ENCODE assay signal across 27 cellular contexts in genomic region chr14:92573761-92574498, GRCh38.
DNase-seq lines count a peak whose midpoint lies in the region; ATAC-seq and TF ChIP-seq lines count a peak whose summit lies in the region.
"Had no signal": no experiment of that assay in that cellular context is flagged by ENCODE, and none has a peak within 500 bp of the region (broad histone marks: within the 10 kb centered on the region; RNA-seq: fewer than 3 reads in every experiment).

No MANE protein-coding gene starts in this region.

- H3K9me3 ChIP-seq in CD8-positive, alpha-beta memory T cell (ENCODE audit: low read length) = no peaks in the 10 kb centered on the region
- H3K9me3 ChIP-seq in mucosa of descending colon = no peaks in the 10 kb centered on the region
- H3K9me3 ChIP-seq: gastrocnemius medialis, Peyer's patch, tibial artery had no signal

- H3K4me3 Mint-ChIP-seq in CD8-positive, alpha-beta memory T cell = no peak overlapping the region
- H3K4me3 Mint-ChIP-seq: central memory CD8-positive, alpha-beta T cell; memory B cell; nephron progenitor cell; stimulated activated naive B cell treated with anti-CD40 and anti-IgM and Interleukin-4, amounts not matched to agents 10 μg/mL and 1 μg/mL and 100 μg/mL, for 72 hours had no signal

- DNase-seq in CD8-positive, alpha-beta memory T cell = no peak
- DNase-seq in NCI-H146 treated with DMSO at 0.1 percent for 48 hours (lab: John Stamatoyannopoulos, UW; ENCODE audit: unreplicated experiment) = peak; percentile 84
- peak; percentile 86 for DNase-seq in NCI-H774 (lab: John Stamatoyannopoulos, UW)
- DNase-seq in mucosa of descending colon = peak in 1 of 3 donors; percentile 47
- DNase-seq in AG08396 (ENCODE audit: low spot score) = no peak
- no peak for DNase-seq in activated naive CD4-positive, alpha-beta T cell treated with anti-CD3 and anti-CD28 coated beads, Interleukin-2, amount 50 U/mL, for 16 hours
- DNase-seq in activated CD8-positive, alpha-beta memory T cell treated with anti-CD3 and anti-CD28 coated beads, Interleukin-2, amount 50 U/mL, for 4 hours = no peak
- DNase-seq: activated CD4-positive, alpha-beta T cell treated with anti-CD3 and anti-CD28 coated beads, Interleukin-2, amount 50 U/mL, for 48 hours; activated naive CD4-positive, alpha-beta T cell treated with Interleukin-2 at 50 U/mL for 16 hours; activated T-cell treated with anti-CD3 and anti-CD28 coated beads, Interleukin-2, amount 50 U/mL, for 1 hour; CD4-positive, alpha-beta memory T cell; gastrocnemius medialis; HCEC 1CT; hypothalamus; Kasumi-1; kidney glomerular epithelial cell; NCI-H2107; nephron progenitor cell; Peyer's patch; posterior cingulate gyrus; stimulated activated naive B cell treated with anti-CD40 and anti-IgM and Interleukin-4, amounts not matched to agents 10 μg/mL and 1 μg/mL and 100 μg/mL, for 72 hours; T-helper 2 cell had no signal

- peak overlapping the region in 5 of 8 donors; percentile 9 to 63 (median 31) for H3K27ac Mint-ChIP-seq in CD8-positive, alpha-beta memory T cell
- H3K27ac Mint-ChIP-seq: memory B cell; nephron progenitor cell; stimulated activated naive B cell treated with anti-CD40 and anti-IgM and Interleukin-4, amounts not matched to agents 10 μg/mL and 1 μg/mL and 100 μg/mL, for 72 hours had no signal

- no peaks in the 10 kb centered on the region for H3K9me3 Mint-ChIP-seq in CD8-positive, alpha-beta memory T cell
- H3K9me3 Mint-ChIP-seq: CD4-positive, alpha-beta memory T cell; central memory CD8-positive, alpha-beta T cell; memory B cell; nephron progenitor cell; stimulated activated naive B cell treated with anti-CD40 and anti-IgM and Interleukin-4, amounts not matched to agents 10 μg/mL and 1 μg/mL and 100 μg/mL, for 72 hours had no signal

- CTCF ChIA-PET in CD8-positive, alpha-beta memory T cell (lab: Charles Lee) = interaction anchor here (1.3 kb wide), 1 partner anchor 10 kb away, joined by 3 read pairs; no protein-coding TSS in a partner anchor

- intact Hi-C loops in mucosa of descending colon (cut with DNase I, micrococcal nuclease) = no loop called here

- no peaks in the 10 kb centered on the region for H3K27me3 ChIP-seq in CD8-positive, alpha-beta memory T cell (ENCODE audit: insufficient read depth, low read length, poor library complexity, severe bottlenecking)
- H3K27me3 ChIP-seq: gastrocnemius medialis, Peyer's patch, tibial artery had no signal

- H3K4me3 ChIP-seq in CD8-positive, alpha-beta memory T cell (ENCODE audit: low read length) = no peak overlapping the region
- no peak overlapping the region for H3K4me3 ChIP-seq in mucosa of descending colon
- H3K4me3 ChIP-seq: gastrocnemius medialis, Peyer's patch, tibial artery had no signal

- H3K36me3 ChIP-seq in CD8-positive, alpha-beta memory T cell (ENCODE audit: insufficient read depth, low read length) = no peaks in the 10 kb centered on the region
- no peaks in the 10 kb centered on the region for H3K36me3 ChIP-seq in mucosa of descending colon (ENCODE audit: low read depth)
- H3K36me3 ChIP-seq: gastrocnemius medialis had no signal

- peaks cover 0 to 22% (median 7%) of the 10 kb centered on the region in 3 donors for H3K36me3 Mint-ChIP-seq in CD8-positive, alpha-beta memory T cell

- no peak overlapping the region for H3K27ac ChIP-seq in CD8-positive, alpha-beta memory T cell (ENCODE audit: low read depth, low read length)
- H3K27ac ChIP-seq: gastrocnemius medialis, Peyer's patch, tibial artery, VCaP had no signal

- H3K27me3 Mint-ChIP-seq in CD8-positive, alpha-beta memory T cell = no peaks in the 10 kb centered on the region
- H3K27me3 Mint-ChIP-seq: CD4-positive, alpha-beta memory T cell; central memory CD8-positive, alpha-beta T cell; memory B cell; stimulated activated naive B cell treated with anti-CD40 and anti-IgM and Interleukin-4, amounts not matched to agents 10 μg/mL and 1 μg/mL and 100 μg/mL, for 72 hours had no signal

- peaks cover 70 to 86% (median 70%) of the 10 kb centered on the region in 3 donors for H3K4me1 Mint-ChIP-seq in CD8-positive, alpha-beta memory T cell
- H3K4me1 Mint-ChIP-seq: nephron progenitor cell had no signal

- no peak for TF ChIP-seq CTCF in mucosa of descending colon (IDR thresholded peaks at IDR 0.05)

- POLR2A ChIA-PET in CD8-positive, alpha-beta memory T cell (lab: Charles Lee) = no interaction called here

- H3K4me1 ChIP-seq in CD8-positive, alpha-beta memory T cell (ENCODE audit: insufficient read depth, low read length) = peaks cover 42% of the 10 kb centered on the region
- peaks cover 38% of the 10 kb centered on the region for H3K4me1 ChIP-seq in mucosa of descending colon (ENCODE audit: low read depth)
- H3K4me1 ChIP-seq: gastrocnemius medialis had no signal

- peak; percentile 73 for ATAC-seq in mucosa of descending colon
- no peak for ATAC-seq in HG03565 (IDR thresholded peaks at IDR 0.05; ENCODE audit: unreplicated experiment)
- ATAC-seq: gastrocnemius medialis; stimulated activated naive B cell treated with anti-CD40 and anti-IgM and Interleukin-4, amounts not matched to agents 10 μg/mL and 1 μg/mL and 100 μg/mL, for 72 hours had no signal

Comparison
In these comparisons a context has a peak if more than half of its experiments do, and no peak if none do; other contexts are left out.
1. DNase-seq: peak in NCI-H146 treated with DMSO at 0.1 percent for 48 hours (single experiment) and NCI-H774 (single experiment); none in CD8-positive, alpha-beta memory T cell (0 of 5), AG08396 (single experiment), activated naive CD4-positive, alpha-beta T cell treated with anti-CD3 and anti-CD28 coated beads, Interleukin-2, amount 50 U/mL, for 16 hours (single experiment) and activated CD8-positive, alpha-beta memory T cell treated with anti-CD3 and anti-CD28 coated beads, Interleukin-2, amount 50 U/mL, for 4 hours (single experiment).